In the genomic region with DNA sequence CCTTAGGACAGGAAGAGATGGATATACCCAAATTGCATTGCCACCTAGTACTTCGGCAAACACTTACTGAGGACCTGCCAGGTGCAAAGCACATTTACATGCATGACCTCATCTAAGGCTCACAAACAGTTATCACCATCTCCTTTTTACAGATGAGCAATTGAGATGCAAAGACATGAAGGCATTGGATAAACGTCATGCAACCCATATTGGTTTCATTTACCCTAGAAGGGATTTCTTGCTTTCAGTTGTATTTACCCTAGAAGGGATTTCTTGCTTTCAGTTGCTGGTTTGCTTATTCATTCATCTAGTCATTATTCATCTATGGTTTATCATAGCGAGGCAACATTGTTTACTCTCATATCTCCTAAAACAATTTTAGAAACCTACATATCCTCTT, we compare ENCODE assay signal across 1 cellular context.
TF ChIP-seq lines count a peak whose summit lies in the region.

No MANE protein-coding gene starts in this region.

TF ChIP-seq in GM12878, 131 proteins besides CTCF, POLR2A, EP300 and RAD21 (continued from another document and continues in another):
- TF ChIP-seq, protein P1, sequence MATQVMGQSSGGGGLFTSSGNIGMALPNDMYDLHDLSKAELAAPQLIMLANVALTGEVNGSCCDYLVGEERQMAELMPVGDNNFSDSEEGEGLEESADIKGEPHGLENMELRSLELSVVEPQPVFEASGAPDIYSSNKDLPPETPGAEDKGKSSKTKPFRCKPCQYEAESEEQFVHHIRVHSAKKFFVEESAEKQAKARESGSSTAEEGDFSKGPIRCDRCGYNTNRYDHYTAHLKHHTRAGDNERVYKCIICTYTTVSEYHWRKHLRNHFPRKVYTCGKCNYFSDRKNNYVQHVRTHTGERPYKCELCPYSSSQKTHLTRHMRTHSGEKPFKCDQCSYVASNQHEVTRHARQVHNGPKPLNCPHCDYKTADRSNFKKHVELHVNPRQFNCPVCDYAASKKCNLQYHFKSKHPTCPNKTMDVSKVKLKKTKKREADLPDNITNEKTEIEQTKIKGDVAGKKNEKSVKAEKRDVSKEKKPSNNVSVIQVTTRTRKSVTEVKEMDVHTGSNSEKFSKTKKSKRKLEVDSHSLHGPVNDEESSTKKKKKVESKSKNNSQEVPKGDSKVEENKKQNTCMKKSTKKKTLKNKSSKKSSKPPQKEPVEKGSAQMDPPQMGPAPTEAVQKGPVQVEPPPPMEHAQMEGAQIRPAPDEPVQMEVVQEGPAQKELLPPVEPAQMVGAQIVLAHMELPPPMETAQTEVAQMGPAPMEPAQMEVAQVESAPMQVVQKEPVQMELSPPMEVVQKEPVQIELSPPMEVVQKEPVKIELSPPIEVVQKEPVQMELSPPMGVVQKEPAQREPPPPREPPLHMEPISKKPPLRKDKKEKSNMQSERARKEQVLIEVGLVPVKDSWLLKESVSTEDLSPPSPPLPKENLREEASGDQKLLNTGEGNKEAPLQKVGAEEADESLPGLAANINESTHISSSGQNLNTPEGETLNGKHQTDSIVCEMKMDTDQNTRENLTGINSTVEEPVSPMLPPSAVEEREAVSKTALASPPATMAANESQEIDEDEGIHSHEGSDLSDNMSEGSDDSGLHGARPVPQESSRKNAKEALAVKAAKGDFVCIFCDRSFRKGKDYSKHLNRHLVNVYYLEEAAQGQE (IDR thresholded peaks at IDR 0.05; ENCODE audit: low read depth, low read length), result no peak
- TF ChIP-seq SIN3A (IDR thresholded peaks at IDR 0.05; ENCODE audit: low read depth, low read length), result no peak
- TF ChIP-seq MEF2B (IDR thresholded peaks at IDR 0.05; ENCODE audit: partially characterized antibody, poor library complexity, severe bottlenecking), result peak; percentile 69
- TF ChIP-seq EZH2 (IDR thresholded peaks at IDR 0.05; ENCODE audit: borderline replicate concordance, control insufficient read depth, low read depth, low read length), result 0 out of 2 replicates have a peak, but pooled peaks have one; percentile 56
- TF ChIP-seq ZZZ3 (IDR thresholded peaks at IDR 0.05; ENCODE audit: control insufficient read depth, insufficient read length, low read depth), result no peak
- TF ChIP-seq ESRRA (IDR thresholded peaks at IDR 0.05; ENCODE audit: low read length), result no peak
- peak; percentile 69 to 82 for TF ChIP-seq IKZF2 (IDR thresholded peaks at IDR 0.05)
- TF ChIP-seq KLF5 (IDR thresholded peaks at IDR 0.05; ENCODE audit: partially characterized antibody), result peak; percentile 91
- TF ChIP-seq POU2F2 (IDR thresholded peaks at IDR 0.05; ENCODE audit: borderline replicate concordance, low read depth, low read length), result peak; percentile 97; the same call in 2 of the 3 replicates
- peak; percentile 98 for TF ChIP-seq MTA2 (IDR thresholded peaks at IDR 0.05; ENCODE audit: low read depth)
- TF ChIP-seq ZNF217 (IDR thresholded peaks at IDR 0.05), result 0 out of 2 replicates have a peak, but pooled peaks have one; percentile 52
- TF ChIP-seq FOXM1 (IDR thresholded peaks at IDR 0.05; ENCODE audit: low read depth, low read length), result peak; percentile 95
- TF ChIP-seq GABPA (IDR thresholded peaks at IDR 0.05; ENCODE audit: low read depth), result peak; percentile 61; the same call in 1 of the 2 replicates
- TF ChIP-seq IKZF1 (conservative IDR thresholded peaks at IDR 0.05), result peak; percentile 72
- TF ChIP-seq ZNF207 (IDR thresholded peaks at IDR 0.05; ENCODE audit: borderline replicate concordance), result no peak
- TF ChIP-seq, protein P2, sequence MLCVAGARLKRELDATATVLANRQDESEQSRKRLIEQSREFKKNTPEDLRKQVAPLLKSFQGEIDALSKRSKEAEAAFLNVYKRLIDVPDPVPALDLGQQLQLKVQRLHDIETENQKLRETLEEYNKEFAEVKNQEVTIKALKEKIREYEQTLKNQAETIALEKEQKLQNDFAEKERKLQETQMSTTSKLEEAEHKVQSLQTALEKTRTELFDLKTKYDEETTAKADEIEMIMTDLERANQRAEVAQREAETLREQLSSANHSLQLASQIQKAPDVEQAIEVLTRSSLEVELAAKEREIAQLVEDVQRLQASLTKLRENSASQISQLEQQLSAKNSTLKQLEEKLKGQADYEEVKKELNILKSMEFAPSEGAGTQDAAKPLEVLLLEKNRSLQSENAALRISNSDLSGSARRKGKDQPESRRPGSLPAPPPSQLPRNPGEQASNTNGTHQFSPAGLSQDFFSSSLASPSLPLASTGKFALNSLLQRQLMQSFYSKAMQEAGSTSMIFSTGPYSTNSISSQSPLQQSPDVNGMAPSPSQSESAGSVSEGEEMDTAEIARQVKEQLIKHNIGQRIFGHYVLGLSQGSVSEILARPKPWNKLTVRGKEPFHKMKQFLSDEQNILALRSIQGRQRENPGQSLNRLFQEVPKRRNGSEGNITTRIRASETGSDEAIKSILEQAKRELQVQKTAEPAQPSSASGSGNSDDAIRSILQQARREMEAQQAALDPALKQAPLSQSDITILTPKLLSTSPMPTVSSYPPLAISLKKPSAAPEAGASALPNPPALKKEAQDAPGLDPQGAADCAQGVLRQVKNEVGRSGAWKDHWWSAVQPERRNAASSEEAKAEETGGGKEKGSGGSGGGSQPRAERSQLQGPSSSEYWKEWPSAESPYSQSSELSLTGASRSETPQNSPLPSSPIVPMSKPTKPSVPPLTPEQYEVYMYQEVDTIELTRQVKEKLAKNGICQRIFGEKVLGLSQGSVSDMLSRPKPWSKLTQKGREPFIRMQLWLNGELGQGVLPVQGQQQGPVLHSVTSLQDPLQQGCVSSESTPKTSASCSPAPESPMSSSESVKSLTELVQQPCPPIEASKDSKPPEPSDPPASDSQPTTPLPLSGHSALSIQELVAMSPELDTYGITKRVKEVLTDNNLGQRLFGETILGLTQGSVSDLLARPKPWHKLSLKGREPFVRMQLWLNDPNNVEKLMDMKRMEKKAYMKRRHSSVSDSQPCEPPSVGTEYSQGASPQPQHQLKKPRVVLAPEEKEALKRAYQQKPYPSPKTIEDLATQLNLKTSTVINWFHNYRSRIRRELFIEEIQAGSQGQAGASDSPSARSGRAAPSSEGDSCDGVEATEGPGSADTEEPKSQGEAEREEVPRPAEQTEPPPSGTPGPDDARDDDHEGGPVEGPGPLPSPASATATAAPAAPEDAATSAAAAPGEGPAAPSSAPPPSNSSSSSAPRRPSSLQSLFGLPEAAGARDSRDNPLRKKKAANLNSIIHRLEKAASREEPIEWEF (IDR thresholded peaks at IDR 0.05; ENCODE audit: insufficient replicate concordance, low read depth, low read length), result no peak
- no peak for TF ChIP-seq ZNF274 (IDR thresholded peaks at IDR 0.05; ENCODE audit: insufficient read depth, insufficient read length)
- no peak for TF ChIP-seq TAF1 (IDR thresholded peaks at IDR 0.05; ENCODE audit: borderline replicate concordance, low read depth, low read length)
- TF ChIP-seq, protein P3, sequence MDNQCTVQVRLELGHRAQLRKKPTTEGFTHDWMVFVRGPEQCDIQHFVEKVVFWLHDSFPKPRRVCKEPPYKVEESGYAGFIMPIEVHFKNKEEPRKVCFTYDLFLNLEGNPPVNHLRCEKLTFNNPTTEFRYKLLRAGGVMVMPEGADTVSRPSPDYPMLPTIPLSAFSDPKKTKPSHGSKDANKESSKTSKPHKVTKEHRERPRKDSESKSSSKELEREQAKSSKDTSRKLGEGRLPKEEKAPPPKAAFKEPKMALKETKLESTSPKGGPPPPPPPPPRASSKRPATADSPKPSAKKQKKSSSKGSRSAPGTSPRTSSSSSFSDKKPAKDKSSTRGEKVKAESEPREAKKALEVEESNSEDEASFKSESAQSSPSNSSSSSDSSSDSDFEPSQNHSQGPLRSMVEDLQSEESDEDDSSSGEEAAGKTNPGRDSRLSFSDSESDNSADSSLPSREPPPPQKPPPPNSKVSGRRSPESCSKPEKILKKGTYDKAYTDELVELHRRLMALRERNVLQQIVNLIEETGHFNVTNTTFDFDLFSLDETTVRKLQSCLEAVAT (IDR thresholded peaks at IDR 0.05), result no peak
- TF ChIP-seq PAX5 (IDR thresholded peaks at IDR 0.05; ENCODE audit: borderline replicate concordance, low read depth, low read length), result peak; percentile 88; the same call in 1 of the 2 replicates
- TF ChIP-seq IRF4 (IDR thresholded peaks at IDR 0.05; ENCODE audit: low read depth, low read length), result peak; percentile 76
- peak; percentile 84; the same call in 1 of the 2 replicates for TF ChIP-seq CBX5 (IDR thresholded peaks at IDR 0.05; ENCODE audit: low read depth)
- TF ChIP-seq, protein P4, sequence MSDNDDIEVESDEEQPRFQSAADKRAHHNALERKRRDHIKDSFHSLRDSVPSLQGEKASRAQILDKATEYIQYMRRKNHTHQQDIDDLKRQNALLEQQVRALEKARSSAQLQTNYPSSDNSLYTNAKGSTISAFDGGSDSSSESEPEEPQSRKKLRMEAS (IDR thresholded peaks at IDR 0.05; ENCODE audit: low read depth, low read length), result no peak
- TF ChIP-seq SMC3 (IDR thresholded peaks at IDR 0.05; ENCODE audit: borderline replicate concordance, low read length), result no peak; the same call in 1 of the 2 replicates
- TF ChIP-seq, protein P5, sequence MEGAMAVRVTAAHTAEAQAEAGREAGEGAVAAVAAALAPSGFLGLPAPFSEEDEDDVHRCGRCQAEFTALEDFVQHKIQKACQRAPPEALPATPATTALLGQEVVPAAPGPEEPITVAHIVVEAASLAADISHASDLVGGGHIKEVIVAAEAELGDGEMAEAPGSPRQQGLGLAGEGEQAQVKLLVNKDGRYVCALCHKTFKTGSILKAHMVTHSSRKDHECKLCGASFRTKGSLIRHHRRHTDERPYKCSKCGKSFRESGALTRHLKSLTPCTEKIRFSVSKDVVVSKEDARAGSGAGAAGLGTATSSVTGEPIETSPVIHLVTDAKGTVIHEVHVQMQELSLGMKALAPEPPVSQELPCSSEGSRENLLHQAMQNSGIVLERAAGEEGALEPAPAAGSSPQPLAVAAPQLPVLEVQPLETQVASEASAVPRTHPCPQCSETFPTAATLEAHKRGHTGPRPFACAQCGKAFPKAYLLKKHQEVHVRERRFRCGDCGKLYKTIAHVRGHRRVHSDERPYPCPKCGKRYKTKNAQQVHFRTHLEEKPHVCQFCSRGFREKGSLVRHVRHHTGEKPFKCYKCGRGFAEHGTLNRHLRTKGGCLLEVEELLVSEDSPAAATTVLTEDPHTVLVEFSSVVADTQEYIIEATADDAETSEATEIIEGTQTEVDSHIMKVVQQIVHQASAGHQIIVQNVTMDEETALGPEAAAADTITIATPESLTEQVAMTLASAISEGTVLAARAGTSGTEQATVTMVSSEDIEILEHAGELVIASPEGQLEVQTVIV (IDR thresholded peaks at IDR 0.05; ENCODE audit: borderline replicate concordance, partially characterized antibody), result no peak
- TF ChIP-seq SRF (IDR thresholded peaks at IDR 0.05; ENCODE audit: low read depth in 2 of 2, low read length in 2 of 2), result peak in 1 of 2 experiments; percentile 88; a peak in 2 of 4 replicates
- TF ChIP-seq, protein P6, sequence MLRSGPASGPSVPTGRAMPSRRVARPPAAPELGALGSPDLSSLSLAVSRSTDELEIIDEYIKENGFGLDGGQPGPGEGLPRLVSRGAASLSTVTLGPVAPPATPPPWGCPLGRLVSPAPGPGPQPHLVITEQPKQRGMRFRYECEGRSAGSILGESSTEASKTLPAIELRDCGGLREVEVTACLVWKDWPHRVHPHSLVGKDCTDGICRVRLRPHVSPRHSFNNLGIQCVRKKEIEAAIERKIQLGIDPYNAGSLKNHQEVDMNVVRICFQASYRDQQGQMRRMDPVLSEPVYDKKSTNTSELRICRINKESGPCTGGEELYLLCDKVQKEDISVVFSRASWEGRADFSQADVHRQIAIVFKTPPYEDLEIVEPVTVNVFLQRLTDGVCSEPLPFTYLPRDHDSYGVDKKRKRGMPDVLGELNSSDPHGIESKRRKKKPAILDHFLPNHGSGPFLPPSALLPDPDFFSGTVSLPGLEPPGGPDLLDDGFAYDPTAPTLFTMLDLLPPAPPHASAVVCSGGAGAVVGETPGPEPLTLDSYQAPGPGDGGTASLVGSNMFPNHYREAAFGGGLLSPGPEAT (IDR thresholded peaks at IDR 0.05; ENCODE audit: low read depth), result peak; percentile 62; the same call in 1 of the 2 replicates
- TF ChIP-seq SREBF2 (IDR thresholded peaks at IDR 0.05; ENCODE audit: low read length), result no peak
- peak; percentile 98 for TF ChIP-seq ATF7 (IDR thresholded peaks at IDR 0.05; ENCODE audit: low read depth)
- TF ChIP-seq BHLHE40 (IDR thresholded peaks at IDR 0.05; ENCODE audit: borderline replicate concordance in 1 of 2, low read depth in 2 of 2, low read length in 1 of 2), result peak; percentile 39 to 43; a peak in 3 of 4 replicates
- no peak for TF ChIP-seq KAT2A (conservative IDR thresholded peaks at IDR 0.05; ENCODE audit: control insufficient read depth, low read depth, low read length)
- no peak for TF ChIP-seq BRCA1 (IDR thresholded peaks at IDR 0.05; ENCODE audit: low read depth, low read length)
- 0 out of 2 replicates have a peak, but pooled peaks have one; percentile 63 for TF ChIP-seq CBFB (IDR thresholded peaks at IDR 0.05; ENCODE audit: low read depth)
- TF ChIP-seq TCF12 (IDR thresholded peaks at IDR 0.05; ENCODE audit: low read depth, low read length), result peak; percentile 93
- TF ChIP-seq BCL11A (IDR thresholded peaks at IDR 0.05; ENCODE audit: low read depth, low read length), result peak; percentile 33; the same call in 1 of the 2 replicates
- peak in 1 of 2 experiments; percentile 73; a peak in 1 of 4 replicates for TF ChIP-seq CEBPB (IDR thresholded peaks at IDR 0.05; ENCODE audit: borderline replicate concordance in 1 of 2, low read depth in 2 of 2, low read length in 2 of 2)
- TF ChIP-seq, protein P7, sequence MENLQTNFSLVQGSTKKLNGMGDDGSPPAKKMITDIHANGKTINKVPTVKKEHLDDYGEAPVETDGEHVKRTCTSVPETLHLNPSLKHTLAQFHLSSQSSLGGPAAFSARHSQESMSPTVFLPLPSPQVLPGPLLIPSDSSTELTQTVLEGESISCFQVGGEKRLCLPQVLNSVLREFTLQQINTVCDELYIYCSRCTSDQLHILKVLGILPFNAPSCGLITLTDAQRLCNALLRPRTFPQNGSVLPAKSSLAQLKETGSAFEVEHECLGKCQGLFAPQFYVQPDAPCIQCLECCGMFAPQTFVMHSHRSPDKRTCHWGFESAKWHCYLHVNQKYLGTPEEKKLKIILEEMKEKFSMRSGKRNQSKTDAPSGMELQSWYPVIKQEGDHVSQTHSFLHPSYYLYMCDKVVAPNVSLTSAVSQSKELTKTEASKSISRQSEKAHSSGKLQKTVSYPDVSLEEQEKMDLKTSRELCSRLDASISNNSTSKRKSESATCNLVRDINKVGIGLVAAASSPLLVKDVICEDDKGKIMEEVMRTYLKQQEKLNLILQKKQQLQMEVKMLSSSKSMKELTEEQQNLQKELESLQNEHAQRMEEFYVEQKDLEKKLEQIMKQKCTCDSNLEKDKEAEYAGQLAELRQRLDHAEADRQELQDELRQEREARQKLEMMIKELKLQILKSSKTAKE (IDR thresholded peaks at IDR 0.05; ENCODE audit: low read depth, poor library complexity, severe bottlenecking), result peak; percentile 76
- 0 out of 2 replicates have a peak, but pooled peaks have one; percentile 49 for TF ChIP-seq MYB (IDR thresholded peaks at IDR 0.05; ENCODE audit: borderline replicate concordance, low read depth, low read length)
- TF ChIP-seq BMI1 (IDR thresholded peaks at IDR 0.05; ENCODE audit: borderline replicate concordance), result peak; percentile 74
